13 cellular contexts compared by ENCODE assay signal in genomic region chr1:156584813-156585212, GRCh38. TPM values are rescaled to one million over a fixed set of nuclear protein-coding genes. Genes with fewer than 3 reads are reported as not detected.
DNase-seq lines count a peak whose midpoint lies in the region; ATAC-seq and TF ChIP-seq lines count a peak whose summit lies in the region.
"Had no signal": no experiment of that assay in that cellular context is flagged by ENCODE, and none has a peak within 500 bp of the region (broad histone marks: within the 10 kb centered on the region; RNA-seq: fewer than 3 reads in every experiment).

No MANE protein-coding gene starts in this region.

- dilution Hi-C loops in mammary epithelial cell (cut with HindIII; ENCODE audit: low sequenced_read_pairs): loop anchor here (5.0 to 10.0 kb wide), 3 partner anchors 48 to 130 kb away; no protein-coding TSS in a partner anchor

- DNase-seq in DND-41 (no peak), HFF-Myc (ENCODE audit: extremely low read depth, low read depth) (no peak), RWPE2 (ENCODE audit: low spot score) (no peak), left colon (no peak), mammary epithelial cell (no peak)
- DNase-seq in activated T-cell treated with anti-CD3 and anti-CD28 coated beads, Interleukin-2, amount 50 U/mL, for 72 hours: no peak
- DNase-seq: activated T-cell treated with anti-CD3 and anti-CD28 coated beads for 4 hours; stimulated activated CD4-positive, alpha-beta T cell treated with anti-CD3 and anti-CD28 coated beads, Interleukin-15, amount 100 ng/mL, for 24 hours had no signal

- H4K20me1 ChIP-seq in DND-41 (ENCODE audit: insufficient read depth, low read length) (no peaks in the 10 kb centered on the region), mammary epithelial cell (ENCODE audit: insufficient read depth, low read length) (no peaks in the 10 kb centered on the region)

- intact Hi-C loops in left colon (cut with DNase I, micrococcal nuclease): no loop called here
- intact Hi-C loops in mammary epithelial cell (cut with micrococcal nuclease): loop anchor here (1.0 to 5.0 kb wide), 4 partner anchors 23 to 203 kb away; no protein-coding TSS in a partner anchor

- ATAC-seq in DND-41 (ENCODE audit: insufficient read depth, low read depth): no peak
- ATAC-seq in RWPE2 (ENCODE audit: low read depth): peak; percentile 53; the same call in 2 of the 3 replicates
- ATAC-seq in left colon: peak; percentile 17
- no peak for ATAC-seq in GM21825 (IDR thresholded peaks at IDR 0.05; ENCODE audit: unreplicated experiment)
- ATAC-seq in HG03565 (IDR thresholded peaks at IDR 0.05; ENCODE audit: unreplicated experiment): no peak
- no peak for ATAC-seq in activated T-cell treated with anti-CD3 and anti-CD28 coated beads, Interleukin-2, amount 50 U/mL, for 72 hours (replicated peaks in 1 of 2)

- no TSS peak for BruUV-seq in mammary epithelial cell (replicated peaks; lab: Mats Ljungman, UMichigan)

- no peak overlapping the region for H3K27ac Mint-ChIP-seq in activated T-cell treated with anti-CD3 and anti-CD28 coated beads, Interleukin-2, amount 50 U/mL, for 72 hours
- H3K27ac Mint-ChIP-seq: T-helper 1 cell treated with Interleukin-12 subunit alpha and Interleukin-12 subunit beta and Interleukin-4 antibody, amounts not matched to agents 30 μg/mL and 1 μg/mL, for 36 hours had no signal

- H3K9me3 ChIP-seq in DND-41 (ENCODE audit: insufficient read depth, low read length, severe bottlenecking) (no peaks in the 10 kb centered on the region), RWPE2 (ENCODE audit: severe bottlenecking) (no peaks in the 10 kb centered on the region), mammary epithelial cell (replicated peaks; ENCODE audit: insufficient read depth, low read length) (no peaks in the 10 kb centered on the region)
- H3K9me3 ChIP-seq: mucosa of descending colon had no signal

- H3K36me3 ChIP-seq in DND-41 (ENCODE audit: insufficient read depth, low read length) (peaks cover 29% of the 10 kb centered on the region), RWPE2 (ENCODE audit: low read depth) (no peaks in the 10 kb centered on the region), mammary epithelial cell (ENCODE audit: insufficient read depth, low read length) (no peaks in the 10 kb centered on the region)

- H3K4me1 ChIP-seq in DND-41 (ENCODE audit: insufficient read depth, low read length) (peaks cover 43% of the 10 kb centered on the region), RWPE2 (ENCODE audit: insufficient read depth, poor library complexity, severe bottlenecking) (peaks cover 2% of the 10 kb centered on the region), mammary epithelial cell (ENCODE audit: insufficient read depth, low read length) (no peaks in the 10 kb centered on the region)

- H3K79me2 ChIP-seq in DND-41 (ENCODE audit: insufficient read depth, low read length) (peaks cover 28% of the 10 kb centered on the region), mammary epithelial cell (ENCODE audit: insufficient read depth, low read length) (no peaks in the 10 kb centered on the region)

- H3K36me3 Mint-ChIP-seq in activated T-cell treated with anti-CD3 and anti-CD28 coated beads, Interleukin-2, amount 50 U/mL, for 72 hours (ENCODE audit: insufficient read depth in 2 of 2): no peaks in the 10 kb centered on the region

- peaks cover 35% of the 10 kb centered on the region for H3K4me1 Mint-ChIP-seq in activated T-cell treated with anti-CD3 and anti-CD28 coated beads, Interleukin-2, amount 50 U/mL, for 72 hours (ENCODE audit: low read depth)

- no peaks in the 10 kb centered on the region for H3K27me3 ChIP-seq in DND-41 (ENCODE audit: insufficient read depth, low read length, poor library complexity)
- no peaks in the 10 kb centered on the region for H3K27me3 ChIP-seq in RWPE2 (ENCODE audit: insufficient read depth, poor library complexity, severe bottlenecking)
- H3K27me3 ChIP-seq in mammary epithelial cell (ENCODE audit: insufficient read depth, low read length): no peaks in the 10 kb centered on the region

- no peak overlapping the region for H3K4me2 ChIP-seq in DND-41 (ENCODE audit: insufficient read depth, low read length)
- H3K4me2 ChIP-seq in mammary epithelial cell (ENCODE audit: insufficient read depth, low read depth, low read length): no peak overlapping the region

- H3K4me3 ChIP-seq in DND-41 (ENCODE audit: low read depth in 1 of 2, low read length in 2 of 2) (no peak overlapping the region), HFF-Myc (replicated peaks; ENCODE audit: low read depth, low read length) (no peak overlapping the region), RWPE2 (ENCODE audit: severe bottlenecking) (no peak overlapping the region), mammary epithelial cell (replicated peaks in 1 of 3; ENCODE audit: insufficient read depth in 1 of 3, low read depth in 2 of 3, low read length in 3 of 3) (no peak overlapping the region)
- H3K4me3 ChIP-seq: mucosa of descending colon had no signal

- CTCF ChIA-PET in mammary epithelial cell (lab: Charles Lee; ENCODE audit: low non-redundant PET): no interaction called here

- H3K27me3 Mint-ChIP-seq in activated T-cell treated with anti-CD3 and anti-CD28 coated beads, Interleukin-2, amount 50 U/mL, for 72 hours (ENCODE audit: low read depth): no peaks in the 10 kb centered on the region

- no peaks in the 10 kb centered on the region for H3K9me3 Mint-ChIP-seq in activated T-cell treated with anti-CD3 and anti-CD28 coated beads, Interleukin-2, amount 50 U/mL, for 72 hours
- H3K9me3 Mint-ChIP-seq: T-helper 1 cell treated with Interleukin-12 subunit alpha and Interleukin-12 subunit beta and Interleukin-4 antibody, amounts not matched to agents 30 μg/mL and 1 μg/mL, for 36 hours had no signal

- peak; percentile 54 for TF ChIP-seq CTCF in DND-41 (IDR thresholded peaks at IDR 0.05; ENCODE audit: borderline replicate concordance, extremely low read depth, low read length, poor library complexity, severe bottlenecking)
- TF ChIP-seq CTCF in HFF-Myc (IDR thresholded peaks at IDR 0.05; ENCODE audit: low read depth, low read length, missing control alignments): peak; percentile 49
- TF ChIP-seq CTCF in RWPE2 (IDR thresholded peaks at IDR 0.05; ENCODE audit: poor library complexity, severe bottlenecking): no peak
- TF ChIP-seq CTCF in mammary epithelial cell (conservative IDR thresholded peaks at IDR 0.05 in 1 of 2, IDR thresholded peaks at IDR 0.05 in 1 of 2; ENCODE audit: extremely low read depth in 1 of 2, insufficient read depth in 1 of 2, low read depth in 1 of 2, low read length in 2 of 2): peak in 1 of 2 donors; percentile 9

- H3K9ac ChIP-seq in DND-41 (ENCODE audit: low read depth, low read length): peak overlapping the region; percentile 14; the same call in 1 of the 2 replicates
- H3K9ac ChIP-seq in mammary epithelial cell (ENCODE audit: insufficient read depth, low read length): no peak overlapping the region

- WGBS in mammary epithelial cell (ENCODE audit: low coverage, missing lambda C conversion rate): 50% methylated on average over 8 of the region's 11 CpGs

- no peak overlapping the region for H3K4me3 Mint-ChIP-seq in activated T-cell treated with anti-CD3 and anti-CD28 coated beads, Interleukin-2, amount 50 U/mL, for 72 hours
- H3K4me3 Mint-ChIP-seq: T-helper 1 cell treated with Interleukin-12 subunit alpha and Interleukin-12 subunit beta and Interleukin-4 antibody, amounts not matched to agents 30 μg/mL and 1 μg/mL, for 36 hours had no signal

- in situ Hi-C loops in mammary epithelial cell (cut with MboI; ENCODE audit: low sequenced_read_pairs in 2 of 2): no loop called here

- no peak overlapping the region for H2AFZ ChIP-seq in DND-41 (ENCODE audit: low read depth, low read length)
- no peak overlapping the region for H2AFZ ChIP-seq in mammary epithelial cell (ENCODE audit: low read depth, low read length)

- H3K27ac ChIP-seq in DND-41 (ENCODE audit: low read length) (no peak overlapping the region), RWPE2 (ENCODE audit: poor library complexity, severe bottlenecking) (no peak overlapping the region), mammary epithelial cell (ENCODE audit: insufficient read depth, low read depth, low read length) (no peak overlapping the region)

RNA-seq across cellular contexts. Expression of gene TTC24, which starts 5.3 kb away (rescaled TPM):
- total RNA-seq in left colon (under 1 TPM in 1 of 2 donors, not detected in 1; 0.28 TPM), mammary epithelial cell (not detected)
- polyA plus RNA-seq in mammary epithelial cell: not detected
- polyA minus RNA-seq in mammary epithelial cell: not detected
- 10 to 100 TPM; 14.7 to 17.4 TPM for total RNA-seq in activated T-cell treated with anti-CD3 and anti-CD28 coated beads, Interleukin-2, amount 50 U/mL, for 72 hours
- total RNA-seq: frontal cortex had no signal

RNA-seq across cellular contexts. Expression of gene NAXE, which starts 6.8 kb away (rescaled TPM):
- 10 to 100 TPM; 78.0 to 87.7 TPM for total RNA-seq in left colon
- 10 to 100 TPM; 68.7 to 87.1 TPM for total RNA-seq in mammary epithelial cell
- 103 TPM for polyA plus RNA-seq in mammary epithelial cell
- polyA minus RNA-seq in mammary epithelial cell: 60.7 TPM
- total RNA-seq in activated T-cell treated with anti-CD3 and anti-CD28 coated beads, Interleukin-2, amount 50 U/mL, for 72 hours: 10 to 100 TPM; 48.3 to 57.3 TPM

RNA-seq across cellular contexts. Expression of gene IQGAP3, which starts 12.4 kb away (rescaled TPM):
- total RNA-seq in left colon (10 to 100 TPM in 1 of 2 donors, 1 to 10 TPM in 1; 2.8 to 10.5 TPM), mammary epithelial cell (10 to 100 TPM in 1 of 2 donors, 1 to 10 TPM in 1; 1.3 to 35.7 TPM)
- polyA plus RNA-seq in mammary epithelial cell: 16.6 TPM
- 56.3 TPM for polyA minus RNA-seq in mammary epithelial cell
- 10 to 100 TPM; 13.6 to 22.5 TPM for total RNA-seq in activated T-cell treated with anti-CD3 and anti-CD28 coated beads, Interleukin-2, amount 50 U/mL, for 72 hours

RNA-seq across cellular contexts. Expression of gene GPATCH4, which starts 16.5 kb away (rescaled TPM):
- total RNA-seq in left colon: 10 to 100 TPM; 13.8 to 20.1 TPM
- total RNA-seq in mammary epithelial cell: 10 to 100 TPM; 16.3 to 49.7 TPM
- polyA plus RNA-seq in mammary epithelial cell: 38.7 TPM
- polyA minus RNA-seq in mammary epithelial cell: 62.9 TPM
- 10 to 100 TPM; 25.6 to 31.6 TPM for total RNA-seq in activated T-cell treated with anti-CD3 and anti-CD28 coated beads, Interleukin-2, amount 50 U/mL, for 72 hours

RNA-seq across cellular contexts. Expression of gene HAPLN2, which starts 34.4 kb away (rescaled TPM):
- total RNA-seq in left colon (not detected), mammary epithelial cell (not detected)
- polyA plus RNA-seq in mammary epithelial cell: not detected
- not detected for polyA minus RNA-seq in mammary epithelial cell
- total RNA-seq in activated T-cell treated with anti-CD3 and anti-CD28 coated beads, Interleukin-2, amount 50 U/mL, for 72 hours: under 1 TPM; 0.22 to 1.00 TPM

Comparison
In these comparisons a context has a peak if more than half of its experiments do, and no peak if none do; other contexts are left out.
1. ATAC-seq: peak in RWPE2 (single experiment) and left colon (single experiment); none in DND-41 (single experiment), GM21825 (single experiment), HG03565 (single experiment) and activated T-cell treated with anti-CD3 and anti-CD28 coated beads, Interleukin-2, amount 50 U/mL, for 72 hours (0 of 2).
2. RNA of gene TTC24, which starts 5.3 kb away (total RNA-seq): 14.7 to 17.4 TPM in activated T-cell treated with anti-CD3 and anti-CD28 coated beads, Interleukin-2, amount 50 U/mL, for 72 hours; 0.28 TPM in left colon and not detected in mammary epithelial cell; every median in the first group is over 10 times any median in the second.